In the genomic region with DNA sequence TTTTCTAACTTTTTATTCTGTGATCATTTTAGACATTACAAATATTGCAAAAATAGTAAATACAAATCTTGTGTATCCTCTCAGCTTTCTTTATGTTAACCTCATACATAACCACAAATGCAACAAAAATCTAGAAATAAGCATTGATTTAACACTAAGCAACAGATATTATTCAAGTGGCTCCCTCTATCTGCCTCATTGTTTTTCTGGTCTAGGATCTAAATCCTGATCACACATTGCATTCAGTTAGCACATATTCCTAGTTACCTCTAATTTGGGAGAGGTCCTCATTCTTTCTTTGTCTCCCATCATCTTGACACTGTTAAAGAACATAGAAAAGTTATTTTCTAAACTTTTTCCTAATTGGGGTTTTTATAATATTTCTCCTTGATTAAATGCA, we compare ENCODE assay signal across 20 cellular contexts.
DNase-seq lines count a peak whose midpoint lies in the region; ATAC-seq and TF ChIP-seq lines count a peak whose summit lies in the region.
"Had no signal": no experiment of that assay in that cellular context is flagged by ENCODE, and none has a peak within 500 bp of the region (broad histone marks: within the 10 kb centered on the region; RNA-seq: fewer than 3 reads in every experiment).

No MANE protein-coding gene starts in this region.

- H3K27ac ChIP-seq in heart right ventricle (no peak overlapping the region), coronary artery (no peak overlapping the region), PC-9 (no peak overlapping the region)
- H3K27ac ChIP-seq: neutrophil had no signal

- no peak overlapping the region for H2AFZ ChIP-seq in PC-9

- H3K27ac Mint-ChIP-seq in activated naive CD4-positive, alpha-beta T cell treated with anti-CD3 and anti-CD28 coated beads, Interleukin-2, amount 50 U/mL, for 72 hours = no peak overlapping the region
- H3K27ac Mint-ChIP-seq: activated naive CD8-positive, alpha-beta T cell treated with anti-CD3 and anti-CD28 coated beads, Interleukin-2, amount 50 U/mL, for 24 hours; activated T-helper 1 cell treated with anti-CD3 and anti-CD28 coated beads, Interleukin-12 subunit alpha, Interleukin-12 subunit beta, Interleukin-2, Interleukin-4 antibody, amounts not matched to agents 30 ng/mL and 10 ng/mL and 1 ng/mL, durations not matched to agents 14 hours and 24 hours and 36 hours; T-helper 17 cell; WTC11 had no signal

- ATAC-seq in heart right ventricle = no peak
- no peak for ATAC-seq in activated naive CD4-positive, alpha-beta T cell treated with anti-CD3 and anti-CD28 coated beads, Interleukin-2, amount 50 U/mL, for 72 hours
- ATAC-seq: activated naive CD8-positive, alpha-beta T cell treated with anti-CD3 and anti-CD28 coated beads, Interleukin-2, amount 50 U/mL, for 24 hours; esophagus mucosa; HCT116; T-helper 17 cell; WTC11 had no signal

- no TSS peak for BruUV-seq in PC-9 (replicated peaks; lab: Mats Ljungman, UMichigan)

- intact Hi-C loops in heart right ventricle (cut with DNase I) (no loop called here), cardiac septum (cut with DNase I) (no loop called here), PC-9 (cut with micrococcal nuclease; ENCODE audit: unreplicated experiment) (no loop called here)

- H3K9me3 ChIP-seq in heart right ventricle = no peaks in the 10 kb centered on the region
- no peaks in the 10 kb centered on the region for H3K9me3 ChIP-seq in PC-9 (ENCODE audit: insufficient read depth, low read depth)
- H3K9me3 ChIP-seq: neutrophil had no signal

- no peak overlapping the region for H3K4me2 ChIP-seq in PC-9

- CTCF ChIA-PET in PC-9 (lab: Charles Lee) = no interaction called here

- TF ChIP-seq CTCF in heart right ventricle (IDR thresholded peaks at IDR 0.05) = peak in 6 of 9 donors; percentile 16 to 47 (median 38)
- TF ChIP-seq CTCF in epithelial cell of esophagus (IDR thresholded peaks at IDR 0.05; ENCODE audit: insufficient read depth, low read depth, low read length, missing control alignments) = peak; percentile 34
- TF ChIP-seq CTCF in retinal pigment epithelial cell (conservative IDR thresholded peaks at IDR 0.05; ENCODE audit: low read depth, low read length) = peak; percentile 30
- no peak for TF ChIP-seq CTCF in coronary artery (IDR thresholded peaks at IDR 0.05)
- no peak; the same call in 1 of the 2 replicates for TF ChIP-seq CTCF in PC-9 (conservative IDR thresholded peaks at IDR 0.05)

- no peaks in the 10 kb centered on the region for H3K79me2 ChIP-seq in PC-9 (ENCODE audit: low read depth)

- H3K4me3 ChIP-seq in heart right ventricle (no peak overlapping the region), epithelial cell of esophagus (ENCODE audit: low read length) (no peak overlapping the region), retinal pigment epithelial cell (ENCODE audit: low read length) (no peak overlapping the region), coronary artery (no peak overlapping the region), PC-9 (no peak overlapping the region)

- H3K36me3 ChIP-seq in heart right ventricle = no peaks in the 10 kb centered on the region
- H3K36me3 ChIP-seq in PC-9 (ENCODE audit: low read depth) = no peaks in the 10 kb centered on the region
- H3K36me3 ChIP-seq: neutrophil had no signal

- H3K9me3 Mint-ChIP-seq in activated naive CD4-positive, alpha-beta T cell treated with anti-CD3 and anti-CD28 coated beads, Interleukin-2, amount 50 U/mL, for 72 hours = peaks cover 18 to 22% of the 10 kb centered on the region in 2 donors
- H3K9me3 Mint-ChIP-seq: WTC11 had no signal

- DNase-seq in heart right ventricle (no peak), cardiac septum (ENCODE audit: low spot score) (no peak), NCI-H69 (lab: John Stamatoyannopoulos, UW) (peak; percentile 36), epithelial cell of esophagus (ENCODE audit: low read depth) (peak; percentile 10), retinal pigment epithelial cell (ENCODE audit: low read depth) (no peak), coronary artery (ENCODE audit: low spot score) (no peak), PC-9 (no peak)
- DNase-seq in activated naive CD4-positive, alpha-beta T cell treated with anti-CD3 and anti-CD28 coated beads, Interleukin-2, amount 50 U/mL, for 72 hours (ENCODE audit: low spot score in 2 of 2) = no peak
- DNase-seq: activated naive CD8-positive, alpha-beta T cell treated with anti-CD3 and anti-CD28 coated beads, Interleukin-2, amount 50 U/mL, for 24 hours; AML-193; kidney; midbrain; NCI-H1930; SHP77; T-helper 17 cell had no signal

- H3K4me1 ChIP-seq in heart right ventricle = no peaks in the 10 kb centered on the region
- no peaks in the 10 kb centered on the region for H3K4me1 ChIP-seq in PC-9 (replicated peaks; ENCODE audit: insufficient read depth)

- no peaks in the 10 kb centered on the region for H3K27me3 ChIP-seq in heart right ventricle
- H3K27me3 ChIP-seq in PC-9 (ENCODE audit: insufficient read depth, low read depth) = no peaks in the 10 kb centered on the region
- H3K27me3 ChIP-seq: neutrophil had no signal

- H3K36me3 Mint-ChIP-seq in activated naive CD4-positive, alpha-beta T cell treated with anti-CD3 and anti-CD28 coated beads, Interleukin-2, amount 50 U/mL, for 72 hours = no peaks in the 10 kb centered on the region
- H3K36me3 Mint-ChIP-seq: WTC11 had no signal

- POLR2A ChIA-PET in PC-9 (lab: Charles Lee; ENCODE audit: unreplicated experiment) = no interaction called here

- no peaks in the 10 kb centered on the region for H3F3A ChIP-seq in PC-9 (ENCODE audit: insufficient read depth, low read depth)

- H4K20me1 ChIP-seq in PC-9 (ENCODE audit: insufficient read depth) = no peaks in the 10 kb centered on the region; the same call in 1 of the 2 replicates

- H3K9me2 ChIP-seq in PC-9 (ENCODE audit: insufficient read depth) = no peaks in the 10 kb centered on the region

Comparison
In these comparisons a context has a peak if more than half of its experiments do, and no peak if none do; other contexts are left out.
1. DNase-seq: peak in NCI-H69 (single experiment) and epithelial cell of esophagus (single experiment); none in heart right ventricle (0 of 2), cardiac septum (single experiment), retinal pigment epithelial cell (single experiment), activated naive CD4-positive, alpha-beta T cell treated with anti-CD3 and anti-CD28 coated beads, Interleukin-2, amount 50 U/mL, for 72 hours (0 of 2), coronary artery (single experiment) and PC-9 (0 of 2).
2. CTCF ChIP-seq: peak in heart right ventricle (6 of 9), epithelial cell of esophagus (single experiment) and retinal pigment epithelial cell (single experiment); none in coronary artery (single experiment) and PC-9 (single experiment).